10 cellular contexts compared by ENCODE assay signal in genomic region chr4:13966241-13967195, GRCh38.
DNase-seq lines count a peak whose midpoint lies in the region; ATAC-seq and TF ChIP-seq lines count a peak whose summit lies in the region.
"Had no signal": no experiment of that assay in that cellular context is flagged by ENCODE, and none has a peak within 500 bp of the region (broad histone marks: within the 10 kb centered on the region; RNA-seq: fewer than 3 reads in every experiment).

No MANE protein-coding gene starts in this region.

- TF ChIP-seq CTCF in AG09319 (IDR thresholded peaks at IDR 0.05; ENCODE audit: low read depth, low read length), result peak; percentile 16
- TF ChIP-seq CTCF in lower lobe of right lung (IDR thresholded peaks at IDR 0.05), result no peak

- no peaks in the 10 kb centered on the region for H3K4me1 ChIP-seq in lower lobe of right lung

- H3K27me3 ChIP-seq in MG63 (no peaks in the 10 kb centered on the region), lower lobe of right lung (ENCODE audit: low read depth) (no peaks in the 10 kb centered on the region)

- DNase-seq in AG09319 (ENCODE audit: extremely low read depth, low read depth) (no peak), MG63 (peak; percentile 71), dermis microvascular lymphatic vessel endothelial cell (ENCODE audit: low read depth in 2 of 2) (peak; percentile 80), lower lobe of right lung (no peak), NCI-H1105 (lab: John Stamatoyannopoulos, UW) (no peak)
- no peak for DNase-seq in stimulated activated CD4-positive, alpha-beta T cell treated with anti-CD3 and anti-CD28 coated beads, Interleukin-2, amount 100 ng/mL, for 48 hours
- DNase-seq: activated CD8-positive, alpha-beta T cell treated with anti-CD3 and anti-CD28 coated beads for 36 hours; CD8-positive, alpha-beta memory T cell had no signal

- intact Hi-C loops in lower lobe of right lung (cut with DNase I), result no loop called here

- H3K4me3 ChIP-seq in MG63 (no peak overlapping the region), lower lobe of right lung (no peak overlapping the region)

- H3K9me3 ChIP-seq in MG63, result no peaks in the 10 kb centered on the region
- H3K9me3 ChIP-seq in lower lobe of right lung, result no peaks in the 10 kb centered on the region

- ATAC-seq in lower lobe of right lung (peak in 1 of 2 donors; percentile 31), GM21786 (IDR thresholded peaks at IDR 0.05; ENCODE audit: unreplicated experiment) (no peak), HG03520 (IDR thresholded peaks at IDR 0.05; ENCODE audit: unreplicated experiment) (no peak)
- ATAC-seq: activated CD8-positive, alpha-beta T cell treated with anti-CD3 and anti-CD28 coated beads for 36 hours had no signal

- H3K36me3 ChIP-seq in MG63 (no peaks in the 10 kb centered on the region), lower lobe of right lung (no peaks in the 10 kb centered on the region)

- H3K27ac ChIP-seq in lower lobe of right lung, result peak overlapping the region; percentile 6

Comparison
In these comparisons a context has a peak if more than half of its experiments do, and no peak if none do; other contexts are left out.
1. DNase-seq: peak in MG63 (single experiment) and dermis microvascular lymphatic vessel endothelial cell (2 of 2); none in AG09319 (single experiment), lower lobe of right lung (single experiment), NCI-H1105 (single experiment) and stimulated activated CD4-positive, alpha-beta T cell treated with anti-CD3 and anti-CD28 coated beads, Interleukin-2, amount 100 ng/mL, for 48 hours (0 of 2).